In genomic region chr1:55926906-55927471, GRCh38 we compare ENCODE assay signal across 19 cellular contexts.
DNase-seq lines count a peak whose midpoint lies in the region; ATAC-seq and TF ChIP-seq lines count a peak whose summit lies in the region.
"Had no signal": no experiment of that assay in that cellular context is flagged by ENCODE, and none has a peak within 500 bp of the region (broad histone marks: within the 10 kb centered on the region; RNA-seq: fewer than 3 reads in every experiment).

No MANE protein-coding gene starts in this region.

- no peak overlapping the region for H3K4me3 Mint-ChIP-seq in neural crest cell
- H3K4me3 Mint-ChIP-seq: CD4-positive, CD25-positive, alpha-beta regulatory T cell had no signal

- no peak overlapping the region for H3K4me3 ChIP-seq in aorta (ENCODE audit: low read length in 2 of 2)
- H3K4me3 ChIP-seq: BLaER1, SK-N-MC had no signal

- 59 to 68% methylated on average over 11 of the region's 11 CpGs for WGBS in aorta, 2 donors

- H3K9me3 Mint-ChIP-seq in neural crest cell = no peaks in the 10 kb centered on the region

- H3K27me3 Mint-ChIP-seq in neural crest cell (ENCODE audit: low read depth) = no peaks in the 10 kb centered on the region
- H3K27me3 Mint-ChIP-seq: CD4-positive, CD25-positive, alpha-beta regulatory T cell had no signal

- ATAC-seq in Right ventricle myocardium superior (ENCODE audit: poor library complexity) (no peak), left ventricle myocardium superior (no peak), aorta (ENCODE audit: low FRiP score) (no peak), GM19395 (IDR thresholded peaks at IDR 0.05; ENCODE audit: unreplicated experiment) (no peak), HG03520 (IDR thresholded peaks at IDR 0.05; ENCODE audit: unreplicated experiment) (no peak)

- H3K36me3 Mint-ChIP-seq in neural crest cell (ENCODE audit: low read depth) = no peaks in the 10 kb centered on the region
- H3K36me3 Mint-ChIP-seq: CD4-positive, CD25-positive, alpha-beta regulatory T cell had no signal

- no peaks in the 10 kb centered on the region for H3K4me1 ChIP-seq in aorta (ENCODE audit: control insufficient read depth in 1 of 2, insufficient read depth in 2 of 2, low read length in 2 of 2)
- H3K4me1 ChIP-seq: BLaER1 had no signal

- H3K27ac ChIP-seq in aorta (ENCODE audit: low read depth in 1 of 2, low read length in 2 of 2) = no peak overlapping the region
- H3K27ac ChIP-seq: BLaER1, HL-60, RWPE1, SK-N-MC had no signal

- H3K4me1 Mint-ChIP-seq in neural crest cell = no peaks in the 10 kb centered on the region
- H3K4me1 Mint-ChIP-seq: CD4-positive, CD25-positive, alpha-beta regulatory T cell had no signal

- intact Hi-C loops in Right ventricle myocardium superior (cut with DNase I) (no loop called here), left ventricle myocardium superior (cut with micrococcal nuclease) (no loop called here), aorta (cut with DNase I) (no loop called here)

- H3K27ac Mint-ChIP-seq in neural crest cell (ENCODE audit: unreplicated experiment) = peak overlapping the region; percentile 78
- H3K27ac Mint-ChIP-seq: CD4-positive, CD25-positive, alpha-beta regulatory T cell had no signal

- no peak for TF ChIP-seq CTCF in neural crest cell (conservative IDR thresholded peaks at IDR 0.05)

- H3K9me3 ChIP-seq in aorta (ENCODE audit: control insufficient read depth, low read length) = no peaks in the 10 kb centered on the region
- H3K9me3 ChIP-seq: BLaER1 had no signal

- H3K27me3 ChIP-seq in aorta (ENCODE audit: control insufficient read depth in 1 of 2, insufficient read depth in 2 of 2, low read length in 1 of 2) = no peaks in the 10 kb centered on the region
- H3K27me3 ChIP-seq: BLaER1 had no signal

- no peaks in the 10 kb centered on the region for H3K36me3 ChIP-seq in aorta (ENCODE audit: control insufficient read depth in 1 of 2, insufficient read depth in 2 of 2, low read length in 1 of 2)
- H3K36me3 ChIP-seq: BLaER1 had no signal

- DNase-seq in Right ventricle myocardium superior = peak; percentile 22
- no peak for DNase-seq in left ventricle myocardium superior
- peak; percentile 69 for DNase-seq in astrocyte of the hippocampus (ENCODE audit: low read depth, low spot score)
- no peak for DNase-seq in neural crest cell (ENCODE audit: low read depth, low spot score)
- peak; percentile 29 to 63 for DNase-seq in aorta
- DNase-seq in GM19238 (ENCODE audit: insufficient read length, low spot score) = no peak
- DNase-seq: CD4-positive, CD25-positive, alpha-beta regulatory T cell; GOT3; HCEC 1CT; Karpas-422; NCI-H2227 treated with DMSO at 0.1 percent for 48 hours; NCI-H526 treated with DMSO at 0.1 percent for 48 hours; SIG-M5 had no signal

Comparison
In these comparisons a context has a peak if more than half of its experiments do, and no peak if none do; other contexts are left out.
1. DNase-seq: peak in Right ventricle myocardium superior (single experiment), astrocyte of the hippocampus (single experiment) and aorta (2 of 2); none in left ventricle myocardium superior (single experiment), neural crest cell (single experiment) and GM19238 (single experiment).